20 cellular contexts compared by ENCODE assay signal in genomic region chr2:152486737-152487063, GRCh38.
DNase-seq lines count a peak whose midpoint lies in the region; ATAC-seq and TF ChIP-seq lines count a peak whose summit lies in the region.
"Had no signal": no experiment of that assay in that cellular context is flagged by ENCODE, and none has a peak within 500 bp of the region (broad histone marks: within the 10 kb centered on the region; RNA-seq: fewer than 3 reads in every experiment).

No MANE protein-coding gene starts in this region.

- H3K9me3 ChIP-seq in Panc1 (ENCODE audit: control insufficient read depth, insufficient read depth, low read depth, low read length), result no peaks in the 10 kb centered on the region
- H3K9me3 ChIP-seq in transverse colon, result no peaks in the 10 kb centered on the region

- H3K4me1 ChIP-seq in Panc1 (ENCODE audit: control insufficient read depth, insufficient read depth, low read length) (peaks cover 45% of the 10 kb centered on the region), transverse colon (peaks cover 8 to 57% (median 32%) of the 10 kb centered on the region in 4 donors)

- H3K36me3 ChIP-seq in Panc1 (ENCODE audit: control insufficient read depth, insufficient read depth, low read length), result no peaks in the 10 kb centered on the region
- H3K36me3 ChIP-seq in transverse colon, result no peaks in the 10 kb centered on the region

- H3K27ac ChIP-seq in Panc1 (ENCODE audit: low read length) (peak overlapping the region; percentile 59; the same call in 1 of the 2 replicates), transverse colon (peak overlapping the region; percentile 71 to 79 (median 76))

- H3K27ac Mint-ChIP-seq in nephron progenitor cell, result peak overlapping the region; percentile 1
- H3K27ac Mint-ChIP-seq in stimulated activated memory B cell treated with anti-CD40 and anti-IgM and Interleukin-4, amounts not matched to agents 10 μg/mL and 1 μg/mL and 100 μg/mL, for 72 hours, result no peak overlapping the region
- no peak overlapping the region for H3K27ac Mint-ChIP-seq in activated CD4-positive, alpha-beta memory T cell treated with anti-CD3 and anti-CD28 coated beads for 36 hours
- H3K27ac Mint-ChIP-seq: activated CD4-positive, alpha-beta memory T cell treated with anti-CD3 and anti-CD28 coated beads, Interleukin-2, amount 10 ng/mL, durations not matched to agents 7 days and 5 days had no signal

- in situ Hi-C loops in Panc1 (cut with HindIII; ENCODE audit: low pct_unique_long_range_greater_than_20kb, low sequenced_read_pairs) (no loop called here), transverse colon (cut with MboI; ENCODE audit: low pct_ligation_motif_present in 1 of 4, low pct_unique_long_range_greater_than_20kb in 1 of 4, low sequenced_read_pairs in 3 of 4) (no loop called here)

- BruUV-seq in Panc1 (replicated peaks; lab: Mats Ljungman, UMichigan), result TSS peak; percentile 14

- TF ChIP-seq EP300 in transverse colon (IDR thresholded peaks at IDR 0.05; ENCODE audit: low read depth), result no peak

- peaks cover 82% of the 10 kb centered on the region for H3K4me1 Mint-ChIP-seq in nephron progenitor cell
- H3K4me1 Mint-ChIP-seq in stimulated activated memory B cell treated with anti-CD40 and anti-IgM and Interleukin-4, amounts not matched to agents 10 μg/mL and 1 μg/mL and 100 μg/mL, for 72 hours, result peaks cover 16% of the 10 kb centered on the region
- no peaks in the 10 kb centered on the region for H3K4me1 Mint-ChIP-seq in activated CD4-positive, alpha-beta memory T cell treated with anti-CD3 and anti-CD28 coated beads for 36 hours (ENCODE audit: low read depth)
- H3K4me1 Mint-ChIP-seq: activated CD4-positive, alpha-beta memory T cell treated with anti-CD3 and anti-CD28 coated beads, Interleukin-2, amount 10 ng/mL, durations not matched to agents 7 days and 5 days had no signal

- DNase-seq in Panc1 (ENCODE audit: low read depth, low spot score) (no peak), fibroblast of villous mesenchyme (ENCODE audit: low read depth) (peak; percentile 49), nephron progenitor cell (no peak), transverse colon (no peak), NCI-H69 (lab: John Stamatoyannopoulos, UW) (no peak)
- DNase-seq in activated CD4-positive, alpha-beta memory T cell treated with anti-CD3 and anti-CD28 coated beads for 36 hours, result no peak
- DNase-seq: activated CD4-positive, alpha-beta memory T cell treated with anti-CD3 and anti-CD28 coated beads, Interleukin-2, amount 10 ng/mL, durations not matched to agents 7 days and 5 days; activated CD4-positive, CD25-positive, alpha-beta regulatory T cell; activated naive CD4-positive, alpha-beta T cell; amniotic stem cell; central memory CD4-positive, alpha-beta T cell; effector CD8-positive, alpha-beta T cell; NCI-H1092; NCI-H2081; NCI-H446 treated with DMSO at 0.1 percent for 48 hours; T-helper 9 cell had no signal

- 73 to 75% methylated on average over 3 of the region's 3 CpGs for WGBS in transverse colon (ENCODE audit: low coverage in 1 of 2), 2 donors

- no peak for TF ChIP-seq POLR2A in transverse colon (IDR thresholded peaks at IDR 0.05)

- intact Hi-C loops in Panc1 (cut with micrococcal nuclease; ENCODE audit: unreplicated experiment) (no loop called here), transverse colon (cut with DNase I; ENCODE audit: low total_unique reads) (no loop called here)
- intact Hi-C loops in activated CD4-positive, alpha-beta memory T cell treated with anti-CD3 and anti-CD28 coated beads for 36 hours (cut with micrococcal nuclease), result no loop called here

- H3K4me3 Mint-ChIP-seq in nephron progenitor cell, result no peak overlapping the region
- no peak overlapping the region for H3K4me3 Mint-ChIP-seq in stimulated activated memory B cell treated with anti-CD40 and anti-IgM and Interleukin-4, amounts not matched to agents 10 μg/mL and 1 μg/mL and 100 μg/mL, for 72 hours
- H3K4me3 Mint-ChIP-seq in activated CD4-positive, alpha-beta memory T cell treated with anti-CD3 and anti-CD28 coated beads for 36 hours, result no peak overlapping the region
- H3K4me3 Mint-ChIP-seq: activated CD4-positive, alpha-beta memory T cell treated with anti-CD3 and anti-CD28 coated beads, Interleukin-2, amount 10 ng/mL, durations not matched to agents 7 days and 5 days had no signal

- no peak overlapping the region for H3K4me3 ChIP-seq in Panc1 (ENCODE audit: low read depth in 2 of 2, low read length in 2 of 2)
- H3K4me3 ChIP-seq in fibroblast of villous mesenchyme (ENCODE audit: low read depth, low read length), result no peak overlapping the region
- no peak overlapping the region for H3K4me3 ChIP-seq in transverse colon

- H3K36me3 Mint-ChIP-seq in nephron progenitor cell (ENCODE audit: low read depth), result peaks cover 8% of the 10 kb centered on the region
- no peaks in the 10 kb centered on the region for H3K36me3 Mint-ChIP-seq in stimulated activated memory B cell treated with anti-CD40 and anti-IgM and Interleukin-4, amounts not matched to agents 10 μg/mL and 1 μg/mL and 100 μg/mL, for 72 hours
- H3K36me3 Mint-ChIP-seq in activated CD4-positive, alpha-beta memory T cell treated with anti-CD3 and anti-CD28 coated beads for 36 hours, result no peaks in the 10 kb centered on the region

- POLR2A ChIA-PET in Panc1 (lab: Charles Lee), result no interaction called here
- POLR2A ChIA-PET in activated CD4-positive, alpha-beta memory T cell treated with anti-CD3 and anti-CD28 coated beads for 36 hours (lab: Charles Lee), result no interaction called here

- H3K27me3 Mint-ChIP-seq in nephron progenitor cell (ENCODE audit: low read depth, poor library complexity), result peaks cover 2% of the 10 kb centered on the region
- H3K27me3 Mint-ChIP-seq in stimulated activated memory B cell treated with anti-CD40 and anti-IgM and Interleukin-4, amounts not matched to agents 10 μg/mL and 1 μg/mL and 100 μg/mL, for 72 hours, result no peaks in the 10 kb centered on the region
- H3K27me3 Mint-ChIP-seq in activated CD4-positive, alpha-beta memory T cell treated with anti-CD3 and anti-CD28 coated beads for 36 hours, result peaks cover 8% of the 10 kb centered on the region

- TF ChIP-seq CTCF in Panc1 (IDR thresholded peaks at IDR 0.05) (no peak), fibroblast of villous mesenchyme (IDR thresholded peaks at IDR 0.05; ENCODE audit: insufficient read depth, low read depth, low read length) (no peak), nephron progenitor cell (IDR thresholded peaks at IDR 0.05) (no peak), transverse colon (IDR thresholded peaks at IDR 0.05) (no peak)

- CTCF ChIA-PET in Panc1 (lab: Charles Lee), result no interaction called here
- CTCF ChIA-PET in activated CD4-positive, alpha-beta memory T cell treated with anti-CD3 and anti-CD28 coated beads for 36 hours (lab: Charles Lee), result no interaction called here

- H3K9me3 Mint-ChIP-seq in nephron progenitor cell, result no peaks in the 10 kb centered on the region
- H3K9me3 Mint-ChIP-seq in stimulated activated memory B cell treated with anti-CD40 and anti-IgM and Interleukin-4, amounts not matched to agents 10 μg/mL and 1 μg/mL and 100 μg/mL, for 72 hours, result no peaks in the 10 kb centered on the region
- H3K9me3 Mint-ChIP-seq in activated CD4-positive, alpha-beta memory T cell treated with anti-CD3 and anti-CD28 coated beads for 36 hours, result no peaks in the 10 kb centered on the region
- H3K9me3 Mint-ChIP-seq: activated CD4-positive, alpha-beta memory T cell treated with anti-CD3 and anti-CD28 coated beads, Interleukin-2, amount 10 ng/mL, durations not matched to agents 7 days and 5 days had no signal

- no peak for ATAC-seq in Panc1
- ATAC-seq in stimulated activated memory B cell treated with anti-CD40 and anti-IgM and Interleukin-4, amounts not matched to agents 10 μg/mL and 1 μg/mL and 100 μg/mL, for 72 hours, result no peak
- ATAC-seq: esophagus mucosa, HCT116, SK-N-SH treated with all-trans-retinoic acid at 6 μM for 48 hours had no signal

- H3K27me3 ChIP-seq in Panc1 (ENCODE audit: control insufficient read depth, insufficient read depth, low read length), result no peaks in the 10 kb centered on the region
- no peaks in the 10 kb centered on the region for H3K27me3 ChIP-seq in transverse colon
